ENCODE assay signal across 15 cellular contexts in the genomic region with DNA sequence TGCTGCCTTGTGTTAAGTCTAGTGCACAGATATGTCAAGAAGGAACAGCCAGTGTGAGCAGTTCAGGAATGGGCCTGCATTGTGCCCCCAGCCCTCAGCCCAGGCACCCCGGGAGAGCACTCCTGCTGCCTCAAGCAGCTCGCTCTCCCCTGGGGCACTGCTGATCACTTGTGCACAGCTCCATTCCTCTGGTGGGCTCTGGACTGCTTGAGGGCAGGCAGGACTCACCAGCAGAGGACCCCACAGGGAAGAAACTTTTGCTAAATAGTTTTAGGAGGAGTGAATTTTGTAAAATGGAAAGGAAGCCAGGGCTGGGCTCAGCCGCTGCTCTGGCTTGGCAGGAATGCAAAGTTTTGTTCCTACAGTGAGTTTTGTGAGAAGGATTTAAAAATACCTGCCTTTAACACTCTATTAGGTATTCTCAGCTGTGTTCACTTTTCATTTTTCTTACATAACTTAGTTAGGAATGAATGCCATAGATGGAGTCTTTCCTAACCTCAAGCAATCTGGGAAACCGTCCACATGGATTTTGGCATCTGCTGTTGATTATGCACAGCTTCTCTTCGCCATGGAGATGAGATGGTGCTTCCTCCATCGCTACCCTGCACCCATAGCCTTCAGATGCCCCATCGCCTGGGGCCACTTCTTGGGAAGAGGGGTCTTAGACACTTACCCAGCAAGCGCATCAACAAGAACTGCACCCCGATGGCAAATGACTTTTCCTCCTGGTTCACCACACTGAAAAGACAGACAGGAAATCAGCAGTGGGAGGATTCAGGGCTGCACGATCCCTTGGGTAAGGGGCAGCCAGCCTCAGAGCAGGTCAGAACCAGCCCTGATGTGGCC. TPM values are rescaled to one million over a fixed set of nuclear protein-coding genes. Genes with fewer than 3 reads are reported as not detected.
A peak's percentile ranks its signal among the peaks of the same experiment; 100 is the strongest.
DNase-seq lines count a peak whose midpoint lies in the region; ATAC-seq, FAIRE-seq and TF ChIP-seq lines count a peak whose summit lies in the region.
"Had no signal": no experiment of that assay in that cellular context is flagged by ENCODE, and none has a peak within 500 bp of the region (broad histone marks: within the 10 kb centered on the region; RNA-seq: fewer than 3 reads in every experiment).

No MANE protein-coding gene starts in this region.

- H3K4me1 ChIP-seq in stomach (peaks cover 0 to 19% (median 4%) of the 10 kb centered on the region in 4 donors), psoas muscle (peaks cover 16% of the 10 kb centered on the region)
- H3K4me1 ChIP-seq: thyroid gland had no signal

- TF ChIP-seq POLR2A in stomach (IDR thresholded peaks at IDR 0.05): no peak

- H3K9me3 ChIP-seq in stomach (no peaks in the 10 kb centered on the region), psoas muscle (no peaks in the 10 kb centered on the region)
- H3K9me3 ChIP-seq: thyroid gland had no signal

- H3K36me3 ChIP-seq in stomach: no peaks in the 10 kb centered on the region
- H3K36me3 ChIP-seq in psoas muscle (ENCODE audit: insufficient read depth in 1 of 2, low read depth in 1 of 2): no peaks in the 10 kb centered on the region

- WGBS in stomach, 5 donors: 77 to 89% (median 84%) methylated on average over 10 of the region's 10 CpGs
- 70 to 71% (median 71%) methylated on average over 10 of the region's 10 CpGs for WGBS in psoas muscle, 3 donors

- TF ChIP-seq CTCF in stomach (IDR thresholded peaks at IDR 0.05): no peak
- TF ChIP-seq CTCF in psoas muscle (IDR thresholded peaks at IDR 0.05): no peak

- H3K27me3 ChIP-seq in stomach: no peaks in the 10 kb centered on the region
- H3K27me3 ChIP-seq in psoas muscle (ENCODE audit: insufficient read depth in 3 of 3, low read length in 2 of 3): no peaks in the 10 kb centered on the region
- H3K27me3 ChIP-seq: thyroid gland had no signal

- ATAC-seq in psoas muscle: no peak
- ATAC-seq: activated naive CD4-positive, alpha-beta T cell treated with anti-CD3 and anti-CD28 coated beads, Interleukin-2, amount 50 U/mL, for 72 hours; GM12878 had no signal

- H3K27ac ChIP-seq in stomach (no peak overlapping the region), psoas muscle (no peak overlapping the region)
- H3K27ac ChIP-seq: thyroid gland had no signal

- FAIRE-seq in frontal cortex (lab: Jason Lieb, UNC): no peak
- FAIRE-seq: GM12878 had no signal

- TF ChIP-seq EP300 in stomach (IDR thresholded peaks at IDR 0.05): no peak

- intact Hi-C loops in stomach (cut with DNase I; ENCODE audit: low total_unique reads) (no loop called here), psoas muscle (cut with DNase I) (loop anchor here (10.0 kb wide), 3 partner anchors 97 to 1213 kb away; a partner anchor contains a TSS)

- DNase-seq in GM04503 (ENCODE audit: low read depth) (peak; percentile 85), amniotic stem cell (lab: John Stamatoyannopoulos, UW) (peak; percentile 5), fibroblast of the conjunctiva (ENCODE audit: low read depth) (peak; percentile 61), stomach (peak; percentile 18), pons (ENCODE audit: low spot score) (no peak), frontal cortex (ENCODE audit: low spot score in 2 of 2) (no peak), psoas muscle (no peak)
- DNase-seq in activated effector memory CD4-positive, alpha-beta T cell treated with anti-CD3 and anti-CD28 coated beads, Interleukin-2, amount 50 U/mL, for 16 hours: no peak
- DNase-seq: activated CD4-positive, alpha-beta memory T cell treated with anti-CD3 and anti-CD28 coated beads, Interleukin-2, amount 10 ng/mL, durations not matched to agents 7 days and 5 days; mesendoderm; T-helper 9 cell; thyroid gland had no signal

- H3K4me3 ChIP-seq in stomach (no peak overlapping the region), psoas muscle (no peak overlapping the region)
- H3K4me3 ChIP-seq: GM12878, thyroid gland had no signal

RNA-seq across cellular contexts. Expression of a gene that starts 42.3 kb away (rescaled TPM):
- total RNA-seq in stomach (1 to 10 TPM in 3 of 5 donors, under 1 TPM in 2; 0.58 to 6.1 (median 1.2) TPM), frontal cortex (43.2 TPM), psoas muscle (1 to 10 TPM; 2.0 to 3.8 (median 3.4) TPM)
- polyA plus RNA-seq in stomach (1 to 10 TPM; 1.9 to 7.5 (median 1.9) TPM), psoas muscle (1 to 10 TPM in 1 of 3 donors, under 1 TPM in 2; 0.93 to 1.3 (median 0.94) TPM)
- total RNA-seq: GM12878, HT-29 had no signal

Comparison
In these comparisons a context has a peak if more than half of its experiments do, and no peak if none do; other contexts are left out.
1. DNase-seq: peak in GM04503 (single experiment), amniotic stem cell (single experiment), fibroblast of the conjunctiva (single experiment) and stomach (single experiment); none in pons (single experiment), activated effector memory CD4-positive, alpha-beta T cell treated with anti-CD3 and anti-CD28 coated beads, Interleukin-2, amount 50 U/mL, for 16 hours (single experiment), frontal cortex (0 of 2) and psoas muscle (0 of 2).